26 cellular contexts compared by ENCODE assay signal in genomic region chr19:45489216-45489855, GRCh38.
"Had no signal": no experiment of that assay in that cellular context is flagged by ENCODE, and none has a peak within 500 bp of the region (broad histone marks: within the 10 kb centered on the region; RNA-seq: fewer than 3 reads in every experiment).

No MANE protein-coding gene starts in this region.

- H3K36me3 Mint-ChIP-seq: activated naive CD4-positive, alpha-beta T cell treated with anti-CD3 and anti-CD28 coated beads, Interleukin-2, amount 10 ng/mL, durations not matched to agents 7 days and 5 days; activated naive CD8-positive, alpha-beta T cell had no signal

- H3K27me3 ChIP-seq: brain microvascular endothelial cell had no signal

- DNase-seq: activated CD4-positive, alpha-beta memory T cell treated with anti-CD3 and anti-CD28 coated beads, Interleukin-2, amount 10 ng/mL, durations not matched to agents 7 days and 5 days; activated CD4-positive, alpha-beta T cell treated with anti-CD3 and anti-CD28 coated beads for 36 hours; activated CD4-positive, alpha-beta T cell treated with anti-CD3 and anti-CD28 coated beads, Interleukin-2, amount 10 ng/mL, durations not matched to agents 24 days and 14 days; activated CD4-positive, CD25-positive, alpha-beta regulatory T cell; activated CD4-positive, CD25-positive, alpha-beta regulatory T cell treated with anti-CD3 and anti-CD28 coated beads, Interleukin-2, amount 50 U/mL, for 72 hours; activated CD8-positive, alpha-beta memory T cell treated with anti-CD3 and anti-CD28 coated beads, Interleukin-2, amount 50 U/mL, for 48 hours; activated gamma-delta T cell; activated naive CD4-positive, alpha-beta T cell; activated naive CD4-positive, alpha-beta T cell treated with anti-CD3 and anti-CD28 coated beads, Interleukin-2, amount 10 ng/mL, durations not matched to agents 7 days and 5 days; activated T-cell treated with anti-CD3 and anti-CD28 coated beads for 4 hours; activated T-cell treated with anti-CD3 and anti-CD28 coated beads, Interleukin-2, amount 50 U/mL, for 24 hours; activated T-cell treated with anti-CD3 and anti-CD28 coated beads, Interleukin-2, amount 50 U/mL, for 72 hours; amniotic stem cell; anterior cingulate cortex; brain microvascular endothelial cell; cortex of kidney; dermis blood vessel endothelial cell; effector CD4-positive, alpha-beta T cell; head of caudate nucleus; T-helper 1 cell; T-helper 17 cell; T1000 had no signal

- H3K27ac Mint-ChIP-seq: activated CD4-positive, alpha-beta memory T cell treated with anti-CD3 and anti-CD28 coated beads, Interleukin-2, amount 10 ng/mL, durations not matched to agents 7 days and 5 days; activated CD4-positive, alpha-beta T cell treated with anti-CD3 and anti-CD28 coated beads for 36 hours; activated CD4-positive, alpha-beta T cell treated with anti-CD3 and anti-CD28 coated beads, Interleukin-2, amount 10 ng/mL, durations not matched to agents 24 days and 14 days; activated naive CD4-positive, alpha-beta T cell treated with anti-CD3 and anti-CD28 coated beads, Interleukin-2, amount 10 ng/mL, durations not matched to agents 7 days and 5 days; activated naive CD8-positive, alpha-beta T cell; activated T-cell treated with anti-CD3 and anti-CD28 coated beads, Interleukin-2, amount 50 U/mL, for 24 hours; activated T-cell treated with anti-CD3 and anti-CD28 coated beads, Interleukin-2, amount 50 U/mL, for 72 hours; T-helper 17 cell; T-helper 2 cell treated with Interferon-gamma antibody and Interleukin-4, amounts not matched to agents 5 μg/mL and 100 μg/mL, for 36 hours had no signal

- H3K4me3 Mint-ChIP-seq: activated CD4-positive, alpha-beta memory T cell treated with anti-CD3 and anti-CD28 coated beads, Interleukin-2, amount 10 ng/mL, durations not matched to agents 7 days and 5 days; activated CD4-positive, alpha-beta T cell treated with anti-CD3 and anti-CD28 coated beads for 36 hours; activated CD4-positive, alpha-beta T cell treated with anti-CD3 and anti-CD28 coated beads, Interleukin-2, amount 10 ng/mL, durations not matched to agents 24 days and 14 days; activated naive CD4-positive, alpha-beta T cell treated with anti-CD3 and anti-CD28 coated beads, Interleukin-2, amount 10 ng/mL, durations not matched to agents 7 days and 5 days; activated naive CD8-positive, alpha-beta T cell; activated T-cell treated with anti-CD3 and anti-CD28 coated beads, Interleukin-2, amount 50 U/mL, for 24 hours; activated T-cell treated with anti-CD3 and anti-CD28 coated beads, Interleukin-2, amount 50 U/mL, for 72 hours; central memory CD8-positive, alpha-beta T cell; T-helper 2 cell treated with Interferon-gamma antibody and Interleukin-4, amounts not matched to agents 5 μg/mL and 100 μg/mL, for 36 hours had no signal

- H3K27ac ChIP-seq: brain microvascular endothelial cell had no signal

- H3K36me3 ChIP-seq: brain microvascular endothelial cell had no signal

- H3K9me3 Mint-ChIP-seq: activated CD4-positive, alpha-beta memory T cell treated with anti-CD3 and anti-CD28 coated beads, Interleukin-2, amount 10 ng/mL, durations not matched to agents 7 days and 5 days; activated CD4-positive, alpha-beta T cell treated with anti-CD3 and anti-CD28 coated beads, Interleukin-2, amount 10 ng/mL, durations not matched to agents 24 days and 14 days; activated naive CD4-positive, alpha-beta T cell treated with anti-CD3 and anti-CD28 coated beads, Interleukin-2, amount 10 ng/mL, durations not matched to agents 7 days and 5 days; activated T-cell treated with anti-CD3 and anti-CD28 coated beads, Interleukin-2, amount 50 U/mL, for 24 hours; activated T-cell treated with anti-CD3 and anti-CD28 coated beads, Interleukin-2, amount 50 U/mL, for 72 hours; central memory CD8-positive, alpha-beta T cell; T-helper 2 cell treated with Interferon-gamma antibody and Interleukin-4, amounts not matched to agents 5 μg/mL and 100 μg/mL, for 36 hours had no signal

- H3K27me3 Mint-ChIP-seq: T-helper 17 cell had no signal

- ATAC-seq: activated CD4-positive, alpha-beta T cell treated with anti-CD3 and anti-CD28 coated beads for 36 hours; activated T-cell treated with anti-CD3 and anti-CD28 coated beads, Interleukin-2, amount 50 U/mL, for 72 hours; esophagus mucosa; T-helper 17 cell had no signal
